In the genomic region with DNA sequence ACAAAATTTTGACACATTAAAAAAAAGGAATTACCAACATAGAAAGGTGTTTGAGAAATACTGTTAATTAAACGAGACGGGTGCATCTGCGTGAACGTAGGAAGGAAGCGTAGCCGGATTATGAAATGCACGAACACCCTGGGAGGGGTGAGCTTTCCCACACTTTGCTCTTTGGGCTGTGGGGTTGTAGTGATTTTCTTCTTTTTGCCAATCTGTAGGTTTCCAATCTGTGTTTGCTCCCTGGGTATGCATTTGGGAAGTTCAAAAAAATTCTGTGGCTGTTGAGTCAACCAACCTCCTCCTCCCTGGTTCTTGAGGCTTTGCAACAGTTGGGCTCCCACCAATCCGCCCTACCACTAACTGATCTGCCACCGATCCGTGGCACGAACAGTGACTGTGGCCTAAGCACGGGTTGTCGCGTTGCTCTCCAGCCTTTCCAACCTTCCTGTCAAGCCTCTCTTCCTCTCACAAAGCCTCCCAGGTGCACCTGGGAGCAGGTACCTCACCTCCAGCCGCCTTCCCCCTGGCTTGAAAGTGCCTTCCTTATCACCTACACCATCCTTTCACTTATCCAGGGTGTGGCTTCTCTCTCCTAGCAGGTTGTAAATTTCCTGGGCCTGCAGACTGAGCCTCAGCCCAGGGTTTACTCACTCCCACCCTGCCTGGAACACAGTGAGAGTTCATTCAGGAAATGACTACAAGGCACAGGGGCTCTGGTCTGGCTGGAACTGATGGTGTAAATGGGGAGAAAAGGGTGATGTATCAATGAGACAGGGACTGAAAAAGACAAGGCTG, we compare ENCODE assay signal across 11 cellular contexts. TPM values are rescaled to one million over a fixed set of nuclear protein-coding genes. Genes with fewer than 3 reads are reported as not detected.
"Had no signal": no experiment of that assay in that cellular context is flagged by ENCODE, and none has a peak within 500 bp of the region (broad histone marks: within the 10 kb centered on the region; RNA-seq: fewer than 3 reads in every experiment).

No MANE protein-coding gene starts in this region.

- H3K27me3 Mint-ChIP-seq: activated T-helper 17 cell treated with anti-CD3 and anti-CD28 coated beads, Interleukin-2, amount 50 U/mL, for 72 hours had no signal

- DNase-seq: activated CD4-positive, alpha-beta T cell treated with anti-CD3 and anti-CD28 coated beads for 48 hours; activated naive CD4-positive, alpha-beta T cell treated with anti-CD3 and anti-CD28 coated beads for 36 hours; effector memory CD4-positive, alpha-beta T cell; kidney; left ventricle myocardium superior; trophoblast cell had no signal

- H3K4me3 ChIP-seq: gastroesophageal sphincter, neural progenitor cell had no signal

- H3K27ac ChIP-seq: gastroesophageal sphincter, neural progenitor cell had no signal

- H3K27ac Mint-ChIP-seq: activated naive CD4-positive, alpha-beta T cell treated with anti-CD3 and anti-CD28 coated beads for 36 hours; activated T-helper 17 cell treated with anti-CD3 and anti-CD28 coated beads, Interleukin-2, amount 50 U/mL, for 72 hours; neural progenitor cell had no signal

- H3K4me2 ChIP-seq: neural progenitor cell had no signal

- H3K4me3 Mint-ChIP-seq: activated naive CD4-positive, alpha-beta T cell treated with anti-CD3 and anti-CD28 coated beads for 36 hours; activated T-helper 17 cell treated with anti-CD3 and anti-CD28 coated beads, Interleukin-2, amount 50 U/mL, for 72 hours; central memory CD8-positive, alpha-beta T cell; neural progenitor cell had no signal

- H3K9me3 Mint-ChIP-seq: activated naive CD4-positive, alpha-beta T cell treated with anti-CD3 and anti-CD28 coated beads for 36 hours; activated T-helper 17 cell treated with anti-CD3 and anti-CD28 coated beads, Interleukin-2, amount 50 U/mL, for 72 hours; central memory CD8-positive, alpha-beta T cell; neural progenitor cell had no signal

- H3K4me1 Mint-ChIP-seq: activated T-helper 17 cell treated with anti-CD3 and anti-CD28 coated beads, Interleukin-2, amount 50 U/mL, for 72 hours; central memory CD8-positive, alpha-beta T cell had no signal

- H3K36me3 Mint-ChIP-seq: neural progenitor cell had no signal

- H3K36me3 ChIP-seq: gastroesophageal sphincter, neural progenitor cell had no signal

- H3K9ac ChIP-seq: neural progenitor cell had no signal

- H3K9me3 ChIP-seq: gastroesophageal sphincter had no signal

- H2AFZ ChIP-seq: neural progenitor cell had no signal

- H3K27me3 ChIP-seq: gastroesophageal sphincter had no signal

RNA-seq across cellular contexts. Expression of a gene that starts 16.6 kb away (rescaled TPM):
- total RNA-seq: epithelial cell of proximal tubule had no signal
